Comparison of ENCODE assay signal across 1 cellular context in the genomic region with DNA sequence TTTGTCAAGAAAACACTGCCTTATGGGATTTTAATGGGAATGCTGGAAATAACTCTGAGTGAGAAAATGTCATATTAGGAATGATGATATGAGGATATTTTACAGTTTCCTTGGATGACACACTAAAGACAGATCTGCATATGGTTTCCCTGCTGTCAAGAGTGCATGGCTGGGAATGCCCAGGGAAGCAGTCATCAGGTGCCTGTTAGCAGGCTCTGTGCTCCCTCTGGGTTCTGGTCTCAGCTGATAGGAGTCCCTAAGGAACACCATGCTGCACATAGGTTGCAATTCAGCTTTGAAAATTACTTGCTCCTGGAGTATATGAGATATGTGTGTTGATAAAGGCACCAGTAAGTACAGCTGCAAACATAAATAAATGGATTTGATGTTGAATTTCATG.
TF ChIP-seq lines count a peak whose summit lies in the region.

No MANE protein-coding gene starts in this region.

TF ChIP-seq in SK-N-SH, 30 proteins besides CTCF, POLR2A, EP300 and RAD21 (continued from another document):
- TF ChIP-seq REST (IDR thresholded peaks at IDR 0.05; ENCODE audit: low read depth, low read length) (no peak), TEAD4 (IDR thresholded peaks at IDR 0.05; ENCODE audit: borderline replicate concordance, insufficient read depth) (no peak), GABPA (IDR thresholded peaks at IDR 0.05; ENCODE audit: low read depth) (no peak), MXI1 (IDR thresholded peaks at IDR 0.05; ENCODE audit: low read depth, low read length) (peak; percentile 81; the same call in 1 of the 2 replicates), RXRA (IDR thresholded peaks at IDR 0.05; ENCODE audit: borderline replicate concordance, low read depth) (no peak), SIN3A (IDR thresholded peaks at IDR 0.05; ENCODE audit: borderline replicate concordance, low read depth, low read length) (no peak), ZBTB33 (IDR thresholded peaks at IDR 0.05; ENCODE audit: borderline replicate concordance, low read depth) (no peak), SMC3 (IDR thresholded peaks at IDR 0.05; ENCODE audit: low read depth, low read length) (no peak), ELF1 (IDR thresholded peaks at IDR 0.05) (no peak)
- TF ChIP-seq, protein P1, sequence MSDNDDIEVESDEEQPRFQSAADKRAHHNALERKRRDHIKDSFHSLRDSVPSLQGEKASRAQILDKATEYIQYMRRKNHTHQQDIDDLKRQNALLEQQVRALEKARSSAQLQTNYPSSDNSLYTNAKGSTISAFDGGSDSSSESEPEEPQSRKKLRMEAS (IDR thresholded peaks at IDR 0.05; ENCODE audit: low read depth): no peak
- TF ChIP-seq, protein P2, sequence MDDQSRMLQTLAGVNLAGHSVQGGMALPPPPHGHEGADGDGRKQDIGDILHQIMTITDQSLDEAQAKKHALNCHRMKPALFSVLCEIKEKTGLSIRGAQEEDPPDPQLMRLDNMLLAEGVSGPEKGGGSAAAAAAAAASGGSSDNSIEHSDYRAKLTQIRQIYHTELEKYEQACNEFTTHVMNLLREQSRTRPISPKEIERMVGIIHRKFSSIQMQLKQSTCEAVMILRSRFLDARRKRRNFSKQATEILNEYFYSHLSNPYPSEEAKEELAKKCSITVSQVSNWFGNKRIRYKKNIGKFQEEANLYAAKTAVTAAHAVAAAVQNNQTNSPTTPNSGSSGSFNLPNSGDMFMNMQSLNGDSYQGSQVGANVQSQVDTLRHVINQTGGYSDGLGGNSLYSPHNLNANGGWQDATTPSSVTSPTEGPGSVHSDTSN (IDR thresholded peaks at IDR 0.05): no peak
TF ChIP-seq in SK-N-SH: peak in this region for 3.
